ENCODE assay signal across 8 cellular contexts in the genomic region with DNA sequence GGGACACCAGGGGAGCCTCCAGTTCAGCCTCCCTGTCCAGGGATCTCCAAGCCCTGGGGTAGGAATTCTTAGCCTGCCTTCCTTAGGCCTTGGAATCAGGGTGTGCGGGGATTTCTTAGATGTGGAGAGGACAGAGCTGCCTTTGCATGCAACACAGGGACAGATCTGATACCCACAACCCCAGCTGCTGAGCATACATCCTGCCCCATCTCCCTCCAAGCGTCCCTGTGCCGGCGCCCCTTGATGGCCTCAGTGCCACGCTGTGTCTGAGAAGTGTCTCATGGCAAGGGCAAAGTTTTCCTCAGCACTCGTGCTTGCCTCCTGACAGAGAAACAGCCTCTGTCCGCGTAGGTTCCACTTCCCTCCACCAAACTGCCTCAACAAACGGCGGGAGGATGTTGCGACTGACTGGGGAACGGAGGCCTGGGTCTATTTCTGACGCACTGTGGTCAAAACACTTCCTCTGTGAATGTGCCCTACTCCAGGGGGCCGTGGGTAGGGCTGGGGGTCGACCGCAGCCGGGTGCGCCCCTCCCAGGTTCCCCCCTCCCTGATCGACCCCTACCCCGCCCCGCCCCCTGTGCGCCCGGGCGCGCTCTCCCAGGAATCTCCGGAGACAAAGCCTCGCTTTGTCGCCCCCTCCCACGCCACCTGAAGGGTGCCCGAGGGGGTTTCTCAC. TPM values are rescaled to one million over a fixed set of nuclear protein-coding genes. Genes with fewer than 3 reads are reported as not detected.
A peak's percentile ranks its signal among the peaks of the same experiment; 100 is the strongest.
DNase-seq lines count a peak whose midpoint lies in the region; ATAC-seq, FAIRE-seq and TF ChIP-seq lines count a peak whose summit lies in the region.

No MANE protein-coding gene starts in this region.

- DNase-seq in DMS79 treated with DMSO at 0.1 percent for 48 hours (lab: John Stamatoyannopoulos, UW) (peak; percentile 53), DMS79 (lab: John Stamatoyannopoulos, UW) (no peak), RWPE2 (ENCODE audit: low spot score) (no peak), activated gamma-delta T cell treated with Interleukin-2 at 50 U/mL for 16 hours (peak; percentile 71), heart right ventricle (peak in 1 of 2 donors; percentile 50), sigmoid colon (peak; percentile 77), H54 (ENCODE audit: insufficient read length, low spot score) (no peak)

- ATAC-seq in HG03045 (IDR thresholded peaks at IDR 0.05; ENCODE audit: unreplicated experiment): peak; percentile 30
- no peak for ATAC-seq in RWPE2 (ENCODE audit: low read depth)
- peak; percentile 1 to 50 (median 22) for ATAC-seq in heart right ventricle

- TF ChIP-seq POLR2A in sigmoid colon (IDR thresholded peaks at IDR 0.05): no peak
- no peak for TF ChIP-seq POLR2A in H54 (IDR thresholded peaks at IDR 0.05; ENCODE audit: low read depth, low read length)

- H3K27me3 ChIP-seq in RWPE2 (ENCODE audit: insufficient read depth, poor library complexity, severe bottlenecking) (no peaks in the 10 kb centered on the region), heart right ventricle (no peaks in the 10 kb centered on the region), sigmoid colon (no peaks in the 10 kb centered on the region)

- H3K4me3 ChIP-seq in RWPE2 (ENCODE audit: severe bottlenecking) (peak overlapping the region; percentile 79), heart right ventricle (peak overlapping the region; percentile 57 to 91 (median 82)), sigmoid colon (peak overlapping the region; percentile 50 to 76 (median 70))

- H3K36me3 ChIP-seq in RWPE2 (ENCODE audit: low read depth): peaks cover 9% of the 10 kb centered on the region; the same call in 1 of the 2 replicates
- peaks cover 0 to 30% (median 0%) of the 10 kb centered on the region in 9 donors for H3K36me3 ChIP-seq in heart right ventricle
- H3K36me3 ChIP-seq in sigmoid colon: no peaks in the 10 kb centered on the region

- no peak for FAIRE-seq in H54 (lab: Jason Lieb, UNC)

- intact Hi-C loops in heart right ventricle (cut with DNase I): no loop called here
- intact Hi-C loops in sigmoid colon (cut with DNase I): loop anchor here (2.0 kb wide), 1 partner anchor 14 kb away; a partner anchor contains a TSS

- no peak for TF ChIP-seq EP300 in sigmoid colon (IDR thresholded peaks at IDR 0.05)

- WGBS in heart right ventricle, 2 donors: 18 to 22% methylated on average over 30 of the region's 30 CpGs
- 4% methylated on average over 30 of the region's 30 CpGs for WGBS in sigmoid colon, 2 donors

- no peaks in the 10 kb centered on the region for H3K9me3 ChIP-seq in RWPE2 (ENCODE audit: severe bottlenecking)
- H3K9me3 ChIP-seq in heart right ventricle: no peaks in the 10 kb centered on the region
- H3K9me3 ChIP-seq in sigmoid colon: no peaks in the 10 kb centered on the region

- H3K27ac ChIP-seq in RWPE2 (ENCODE audit: poor library complexity, severe bottlenecking) (peak overlapping the region; percentile 38), heart right ventricle (peak overlapping the region; percentile 7 to 88 (median 76)), sigmoid colon (peak overlapping the region; percentile 50 to 77 (median 71))

- no peak for TF ChIP-seq CTCF in RWPE2 (IDR thresholded peaks at IDR 0.05; ENCODE audit: poor library complexity, severe bottlenecking)
- TF ChIP-seq CTCF in heart right ventricle (IDR thresholded peaks at IDR 0.05): no peak
- TF ChIP-seq CTCF in sigmoid colon (IDR thresholded peaks at IDR 0.05): no peak

- H3K4me1 ChIP-seq in RWPE2 (ENCODE audit: insufficient read depth, poor library complexity, severe bottlenecking): no peaks in the 10 kb centered on the region
- peaks cover 6 to 60% (median 29%) of the 10 kb centered on the region in 9 donors for H3K4me1 ChIP-seq in heart right ventricle
- peaks cover 0 to 32% (median 22%) of the 10 kb centered on the region in 4 donors for H3K4me1 ChIP-seq in sigmoid colon

RNA-seq across cellular contexts. Expression of a gene that starts 0.9 kb away (rescaled TPM):
- 10 to 100 TPM in 2 of 10 donors, 1 to 10 TPM in 8; 2.4 to 11.5 (median 4.9) TPM for total RNA-seq in heart right ventricle
- 10 to 100 TPM; 10.2 to 24.0 TPM for polyA plus RNA-seq in heart right ventricle
- total RNA-seq in sigmoid colon: 10 to 100 TPM in 2 of 4 donors, 1 to 10 TPM in 2; 7.8 to 23.5 (median 10.7) TPM
- 10 to 100 TPM; 14.8 to 71.3 (median 19.8) TPM for polyA plus RNA-seq in sigmoid colon

RNA-seq across cellular contexts. Expression of a gene that starts 14.1 kb away (rescaled TPM):
- total RNA-seq in heart right ventricle (1 to 10 TPM; 2.1 to 6.4 (median 3.8) TPM), sigmoid colon (10 to 100 TPM in 1 of 4 donors, 1 to 10 TPM in 3; 2.4 to 18.3 (median 6.6) TPM)
- polyA plus RNA-seq in heart right ventricle (1 to 10 TPM; 4.8 to 8.9 TPM), sigmoid colon (10 to 100 TPM; 14.4 to 19.2 (median 16.6) TPM)

RNA-seq across cellular contexts. Expression of a gene that starts 14.2 kb away (rescaled TPM):
- total RNA-seq in heart right ventricle (1 to 10 TPM; 1.4 to 5.2 (median 3.0) TPM), sigmoid colon (10 to 100 TPM in 1 of 4 donors, 1 to 10 TPM in 3; 1.4 to 10.2 (median 4.3) TPM)
- polyA plus RNA-seq in heart right ventricle (1 to 10 TPM in 1 of 2 donors, under 1 TPM in 1; 0.44 to 2.0 TPM), sigmoid colon (1 to 10 TPM in 1 of 3 donors, under 1 TPM in 2; 0.44 to 1.4 (median 0.60) TPM)

RNA-seq across cellular contexts. Expression of a gene that starts 28.4 kb away (rescaled TPM):
- total RNA-seq in heart right ventricle (1 to 10 TPM; 2.4 to 4.0 (median 3.3) TPM), sigmoid colon (1 to 10 TPM; 4.6 to 8.2 (median 6.3) TPM)
- polyA plus RNA-seq in heart right ventricle (1 to 10 TPM; 1.1 to 2.3 TPM), sigmoid colon (1 to 10 TPM; 2.1 to 5.1 (median 2.4) TPM)

Comparison
In these comparisons a context has a peak if more than half of its experiments do, and no peak if none do; other contexts are left out.
1. DNase-seq: peak in DMS79 treated with DMSO at 0.1 percent for 48 hours (single experiment), activated gamma-delta T cell treated with Interleukin-2 at 50 U/mL for 16 hours (single experiment) and sigmoid colon (single experiment); none in DMS79 (single experiment), RWPE2 (single experiment) and H54 (single experiment).
2. Peak in every context shown above with its lines, with median percentiles within 50 percentile points of each other: H3K27ac ChIP-seq and H3K4me3 ChIP-seq.